Comparison of ENCODE assay signal across 8 cellular contexts in genomic region chr11:99020324-99021225, GRCh38. TPM values are rescaled to one million over a fixed set of nuclear protein-coding genes. Genes with fewer than 3 reads are reported as not detected.
DNase-seq lines count a peak whose midpoint lies in the region; ATAC-seq, FAIRE-seq and TF ChIP-seq lines count a peak whose summit lies in the region.

Gene CNTN5 (plus strand): TSS chr11:99020949.

- no peak for TF ChIP-seq CTCF in MCF 10A (IDR thresholded peaks at IDR 0.05; ENCODE audit: unreplicated experiment)
- TF ChIP-seq CTCF in kidney (IDR thresholded peaks at IDR 0.05; ENCODE audit: borderline replicate concordance, extremely low read depth, insufficient read depth) = no peak

- H3K4me1 Mint-ChIP-seq in MCF 10A (ENCODE audit: insufficient read depth, unreplicated experiment) = peaks cover 5% of the 10 kb centered on the region

- CTCF ChIA-PET in MCF 10A (lab: Yijun Ruan, JAX) = no interaction called here

- no peaks in the 10 kb centered on the region for H3K36me3 Mint-ChIP-seq in MCF 10A (ENCODE audit: insufficient read depth, unreplicated experiment)

- H3K27me3 Mint-ChIP-seq in MCF 10A (ENCODE audit: insufficient read depth, unreplicated experiment) = peaks cover 66% of the 10 kb centered on the region

- intact Hi-C loops in MCF 10A (cut with micrococcal nuclease) (no loop called here), kidney (cut with DNase I) (no loop called here)

- no peak within 1 kb of the TSS for H3K9ac ChIP-seq in kidney (ENCODE audit: low read length in 2 of 2)

- H3K27ac Mint-ChIP-seq in MCF 10A (ENCODE audit: low read depth, unreplicated experiment) = no peak within 1 kb of the TSS

- H3K9me3 Mint-ChIP-seq in MCF 10A (ENCODE audit: unreplicated experiment) = no peaks in the 10 kb centered on the region

- FAIRE-seq in kidney (lab: Jason Lieb, UNC) = no peak

- no peaks in the 10 kb centered on the region for H3K36me3 ChIP-seq in kidney (ENCODE audit: control insufficient read depth in 1 of 2, insufficient read depth in 2 of 2, low read length in 2 of 2)

- H3K9me3 ChIP-seq in kidney (ENCODE audit: control insufficient read depth in 1 of 2, low read length in 2 of 2) = no peaks in the 10 kb centered on the region

- DNase-seq in EL (peak; percentile 1), RPMI8226 (peak; percentile 92), MCF 10A (ENCODE audit: unreplicated experiment) (no peak), kidney (peak; percentile 79)
- DNase-seq in stimulated activated CD4-positive, alpha-beta T cell treated with anti-CD3 and anti-CD28 coated beads, Interleukin-2, amount 100 ng/mL, for 24 hours = peak; percentile 17 to 31
- DNase-seq in NK-92 treated with Interleukin-12 subunit alpha and Interleukin-12 subunit beta, amount 100 ng/mL, for 24 hours (lab: John Stamatoyannopoulos, UW) = no peak
- DNase-seq in activated effector memory CD4-positive, alpha-beta T cell treated with Interleukin-2 at 50 U/mL for 16 hours = no peak

- POLR2A ChIA-PET in MCF 10A (lab: Yijun Ruan, JAX) = no interaction called here

- H3K4me1 ChIP-seq in kidney (ENCODE audit: control insufficient read depth in 1 of 2, insufficient read depth in 1 of 2, low read depth in 1 of 2, low read length in 2 of 2) = no peaks in the 10 kb centered on the region

- H3K4me3 Mint-ChIP-seq in MCF 10A (ENCODE audit: unreplicated experiment) = peak within 1 kb of the TSS; percentile 26

- peak within 1 kb of the TSS; percentile 49 to 61 for H3K4me3 ChIP-seq in kidney (ENCODE audit: low read length in 2 of 2)

- H3K27ac ChIP-seq in kidney (ENCODE audit: low read depth in 2 of 2, low read length in 2 of 2) = no peak within 1 kb of the TSS

- peak; percentile 63 for ATAC-seq in HG03432 (IDR thresholded peaks at IDR 0.05; ENCODE audit: unreplicated experiment)

- BruUV-seq in MCF 10A (replicated peaks; lab: Mats Ljungman, UMichigan) = no TSS peak

RNA-seq across cellular contexts. Expression of gene CNTN5, which starts in this region (rescaled TPM):
- total RNA-seq in MCF 10A (2022) (not detected in 2 replicates), kidney (0.66 TPM)
- polyA plus RNA-seq in kidney (ENCODE audit: insufficient read depth, low read depth, low replicate concordance) = 0.11 TPM

Comparison
In these comparisons a context has a peak if more than half of its experiments do, and no peak if none do; other contexts are left out.
1. Peak in DNase-seq and H3K4me3 ChIP-seq in kidney; RNA of the gene not detected or under 1 TPM.
2. DNase-seq: peak in EL (single experiment), RPMI8226 (single experiment) and stimulated activated CD4-positive, alpha-beta T cell treated with anti-CD3 and anti-CD28 coated beads, Interleukin-2, amount 100 ng/mL, for 24 hours (2 of 2); none in MCF 10A (single experiment), NK-92 treated with Interleukin-12 subunit alpha and Interleukin-12 subunit beta, amount 100 ng/mL, for 24 hours (single experiment) and activated effector memory CD4-positive, alpha-beta T cell treated with Interleukin-2 at 50 U/mL for 16 hours (single experiment).